ENCODE assay signal across 18 cellular contexts in genomic region chr21:37064841-37065240, GRCh38. TPM values are rescaled to one million over a fixed set of nuclear protein-coding genes. Genes with fewer than 3 reads are reported as not detected.
A peak's percentile ranks its signal among the peaks of the same experiment; 100 is the strongest.
DNase-seq lines count a peak whose midpoint lies in the region; ATAC-seq, FAIRE-seq and TF ChIP-seq lines count a peak whose summit lies in the region.
"Had no signal": no experiment of that assay in that cellular context is flagged by ENCODE, and none has a peak within 500 bp of the region (broad histone marks: within the 10 kb centered on the region; RNA-seq: fewer than 3 reads in every experiment).

No MANE protein-coding gene starts in this region.

- H3K27ac ChIP-seq in CD8-positive, alpha-beta T cell (ENCODE audit: low read depth, low read length): no peak overlapping the region
- H3K27ac ChIP-seq in astrocyte (ENCODE audit: low read depth, low read length): no peak overlapping the region
- peak overlapping the region; percentile 97 for H3K27ac ChIP-seq in neural cell (ENCODE audit: low read length)
- H3K27ac ChIP-seq in aorta (ENCODE audit: low read depth in 1 of 2, low read length in 2 of 2): no peak overlapping the region
- H3K27ac ChIP-seq: Peyer's patch had no signal

- no peaks in the 10 kb centered on the region for H3K9me3 Mint-ChIP-seq in CD8-positive, alpha-beta T cell
- no peaks in the 10 kb centered on the region for H3K9me3 Mint-ChIP-seq in HFFc6
- H3K9me3 Mint-ChIP-seq in astrocyte (ENCODE audit: unreplicated experiment): peaks cover 2% of the 10 kb centered on the region
- no peaks in the 10 kb centered on the region for H3K9me3 Mint-ChIP-seq in activated CD8-positive, alpha-beta memory T cell treated with anti-CD3 and anti-CD28 coated beads, Interleukin-2, amount 10 ng/mL, durations not matched to agents 7 days and 5 days (ENCODE audit: low read depth)

- H3K4me3 ChIP-seq in CD8-positive, alpha-beta T cell (ENCODE audit: low read depth, low read length): no peak overlapping the region
- H3K4me3 ChIP-seq in astrocyte (ENCODE audit: insufficient read depth, low read depth, low read length) (no peak overlapping the region), neural cell (ENCODE audit: low read length) (peak overlapping the region; percentile 44), aorta (ENCODE audit: low read length in 2 of 2) (no peak overlapping the region)
- H3K4me3 ChIP-seq: Peyer's patch had no signal

- H3K9ac ChIP-seq in astrocyte (ENCODE audit: low read length) (no peak overlapping the region), neural cell (ENCODE audit: low read length) (no peak overlapping the region)

- no peaks in the 10 kb centered on the region for H3K27me3 Mint-ChIP-seq in CD8-positive, alpha-beta T cell (ENCODE audit: low read depth)
- H3K27me3 Mint-ChIP-seq in HFFc6 (ENCODE audit: insufficient read depth) (peaks cover 2% of the 10 kb centered on the region; the same call in 1 of the 2 replicates), astrocyte (ENCODE audit: low read depth, unreplicated experiment) (no peaks in the 10 kb centered on the region)
- H3K27me3 Mint-ChIP-seq in activated CD8-positive, alpha-beta memory T cell treated with anti-CD3 and anti-CD28 coated beads, Interleukin-2, amount 10 ng/mL, durations not matched to agents 7 days and 5 days: no peaks in the 10 kb centered on the region

- intact Hi-C loops in CD8-positive, alpha-beta T cell (cut with DNase I, micrococcal nuclease): no loop called here
- intact Hi-C loops in aorta (cut with DNase I): no loop called here

- H3F3A ChIP-seq in neural cell (ENCODE audit: insufficient read depth, low read length, poor library complexity, severe bottlenecking): peaks cover 5% of the 10 kb centered on the region

- H4K20me1 ChIP-seq in astrocyte (ENCODE audit: insufficient read depth, low read length) (no peaks in the 10 kb centered on the region), neural cell (ENCODE audit: insufficient read depth) (no peaks in the 10 kb centered on the region)

- no peak for FAIRE-seq in astrocyte (lab: Jason Lieb, UNC)
- FAIRE-seq: GM12892 had no signal

- H3K9me2 ChIP-seq in neural cell (ENCODE audit: insufficient read depth, low read length): no peaks in the 10 kb centered on the region

- no peaks in the 10 kb centered on the region for H3K27me3 ChIP-seq in CD8-positive, alpha-beta T cell (ENCODE audit: insufficient read depth, low read length)
- H3K27me3 ChIP-seq in astrocyte (ENCODE audit: insufficient read depth, low read length) (no peaks in the 10 kb centered on the region), neural cell (ENCODE audit: insufficient read depth, low read depth, low read length) (no peaks in the 10 kb centered on the region), aorta (ENCODE audit: control insufficient read depth in 1 of 2, insufficient read depth in 2 of 2, low read length in 1 of 2) (no peaks in the 10 kb centered on the region)
- H3K27me3 ChIP-seq: Peyer's patch had no signal

- H3K27ac Mint-ChIP-seq in CD8-positive, alpha-beta T cell: peak overlapping the region; percentile 24
- H3K27ac Mint-ChIP-seq in HFFc6 (peak overlapping the region; percentile 60), astrocyte (ENCODE audit: unreplicated experiment) (peak overlapping the region; percentile 87)
- H3K27ac Mint-ChIP-seq in activated CD8-positive, alpha-beta memory T cell treated with anti-CD3 and anti-CD28 coated beads, Interleukin-2, amount 10 ng/mL, durations not matched to agents 7 days and 5 days: no peak overlapping the region

- no peak for ATAC-seq in CD8-positive, alpha-beta T cell
- no peak for ATAC-seq in GM19324 (IDR thresholded peaks at IDR 0.05; ENCODE audit: low FRiP score, unreplicated experiment)
- ATAC-seq in HG03571 (IDR thresholded peaks at IDR 0.05; ENCODE audit: unreplicated experiment): no peak
- no peak for ATAC-seq in aorta (ENCODE audit: low FRiP score)
- no peak for ATAC-seq in activated CD8-positive, alpha-beta memory T cell treated with anti-CD3 and anti-CD28 coated beads, Interleukin-2, amount 10 ng/mL, durations not matched to agents 7 days and 5 days

- TF ChIP-seq CTCF in CD8-positive, alpha-beta T cell (IDR thresholded peaks at IDR 0.05): no peak
- TF ChIP-seq CTCF in HFFc6 (IDR thresholded peaks at IDR 0.05) (no peak), astrocyte (IDR thresholded peaks at IDR 0.05; ENCODE audit: insufficient read depth, low read depth, low read length) (no peak), neural cell (IDR thresholded peaks at IDR 0.05; ENCODE audit: poor library complexity, severe bottlenecking) (no peak)

- POLR2A ChIA-PET in CD8-positive, alpha-beta T cell (lab: Charles Lee): no interaction called here

- H2AFZ ChIP-seq in astrocyte (ENCODE audit: low read depth, low read length) (no peak overlapping the region), neural cell (ENCODE audit: low read depth, low read length) (no peak overlapping the region)

- no peak overlapping the region for H3K4me3 Mint-ChIP-seq in CD8-positive, alpha-beta T cell
- H3K4me3 Mint-ChIP-seq in HFFc6 (no peak overlapping the region), astrocyte (ENCODE audit: unreplicated experiment) (peak overlapping the region; percentile 35)
- H3K4me3 Mint-ChIP-seq in activated CD8-positive, alpha-beta memory T cell treated with anti-CD3 and anti-CD28 coated beads, Interleukin-2, amount 10 ng/mL, durations not matched to agents 7 days and 5 days: no peak overlapping the region
- H3K4me3 Mint-ChIP-seq: CD14-positive monocyte had no signal

- no peak for TF ChIP-seq EP300 in neural cell (conservative IDR thresholded peaks at IDR 0.05; ENCODE audit: poor library complexity, severe bottlenecking)

- DNase-seq in CD8-positive, alpha-beta T cell: no peak
- DNase-seq in HFFc6: no peak
- no peak for DNase-seq in astrocyte (ENCODE audit: low read depth)
- no peak for DNase-seq in aorta
- no peak for DNase-seq in activated CD8-positive, alpha-beta memory T cell treated with anti-CD3 and anti-CD28 coated beads, Interleukin-2, amount 10 ng/mL, durations not matched to agents 7 days and 5 days
- DNase-seq: COR-L47, H7, NCI-H1105, NCI-H2081 treated with DMSO at 0.1 percent for 48 hours, NCI-H446 treated with DMSO at 0.1 percent for 48 hours, NCI-H69, Peyer's patch, SW 1271 had no signal

- H3K79me2 ChIP-seq in astrocyte (ENCODE audit: insufficient read depth, low read length) (no peaks in the 10 kb centered on the region), neural cell (replicated peaks; ENCODE audit: insufficient read depth, low read length) (peaks cover 5% of the 10 kb centered on the region)

- H3K9me3 ChIP-seq in CD8-positive, alpha-beta T cell (ENCODE audit: low read length): no peaks in the 10 kb centered on the region
- H3K9me3 ChIP-seq in astrocyte (ENCODE audit: insufficient read depth, low read depth, low read length): no peaks in the 10 kb centered on the region
- H3K9me3 ChIP-seq in neural cell (ENCODE audit: low read length): no peaks in the 10 kb centered on the region
- H3K9me3 ChIP-seq in aorta (ENCODE audit: control insufficient read depth, low read length): no peaks in the 10 kb centered on the region
- H3K9me3 ChIP-seq: Peyer's patch had no signal

- peaks cover 1% of the 10 kb centered on the region for H3K4me1 Mint-ChIP-seq in CD8-positive, alpha-beta T cell (ENCODE audit: low read depth)
- H3K4me1 Mint-ChIP-seq in HFFc6 (ENCODE audit: low read depth) (peaks cover 37% of the 10 kb centered on the region), astrocyte (ENCODE audit: low read depth, unreplicated experiment) (peaks cover 29% of the 10 kb centered on the region)
- H3K4me1 Mint-ChIP-seq in activated CD8-positive, alpha-beta memory T cell treated with anti-CD3 and anti-CD28 coated beads, Interleukin-2, amount 10 ng/mL, durations not matched to agents 7 days and 5 days: peaks cover 6% of the 10 kb centered on the region
- H3K4me1 Mint-ChIP-seq: CD14-positive monocyte had no signal

- H3K4me2 ChIP-seq in astrocyte (ENCODE audit: low read length) (no peak overlapping the region), neural cell (ENCODE audit: low read length) (no peak overlapping the region)

- H3K36me3 Mint-ChIP-seq in CD8-positive, alpha-beta T cell: peaks cover 34% of the 10 kb centered on the region
- H3K36me3 Mint-ChIP-seq in HFFc6 (ENCODE audit: low read depth) (peaks cover 15% of the 10 kb centered on the region), astrocyte (ENCODE audit: low read depth, unreplicated experiment) (peaks cover 5% of the 10 kb centered on the region)
- peaks cover 23% of the 10 kb centered on the region for H3K36me3 Mint-ChIP-seq in activated CD8-positive, alpha-beta memory T cell treated with anti-CD3 and anti-CD28 coated beads, Interleukin-2, amount 10 ng/mL, durations not matched to agents 7 days and 5 days

- no peaks in the 10 kb centered on the region for H3K4me1 ChIP-seq in CD8-positive, alpha-beta T cell (ENCODE audit: insufficient read depth, low read length)
- H3K4me1 ChIP-seq in astrocyte (ENCODE audit: insufficient read depth, low read length) (peaks cover 20% of the 10 kb centered on the region), aorta (ENCODE audit: control insufficient read depth in 1 of 2, insufficient read depth in 2 of 2, low read length in 2 of 2) (no peaks in the 10 kb centered on the region)
- H3K4me1 ChIP-seq: Peyer's patch had no signal

- CTCF ChIA-PET in CD8-positive, alpha-beta T cell (lab: Charles Lee): interaction anchor here (0.6 kb wide), 1 partner anchor 75 kb away, joined by 3 read pairs; no protein-coding TSS in a partner anchor
- CTCF ChIA-PET in activated CD8-positive, alpha-beta memory T cell treated with anti-CD3 and anti-CD28 coated beads, Interleukin-2, amount 10 ng/mL, durations not matched to agents 7 days and 5 days (lab: Charles Lee): no interaction called here

- H3K36me3 ChIP-seq in CD8-positive, alpha-beta T cell (ENCODE audit: insufficient read depth, low read length): no peaks in the 10 kb centered on the region
- H3K36me3 ChIP-seq in astrocyte (ENCODE audit: insufficient read depth, low read length): no peaks in the 10 kb centered on the region
- no peaks in the 10 kb centered on the region for H3K36me3 ChIP-seq in neural cell (ENCODE audit: insufficient read depth, low read length)
- H3K36me3 ChIP-seq in aorta (ENCODE audit: control insufficient read depth in 1 of 2, insufficient read depth in 2 of 2, low read length in 1 of 2): no peaks in the 10 kb centered on the region

- TF ChIP-seq RAD21 in neural cell (conservative IDR thresholded peaks at IDR 0.05): no peak

RNA-seq across cellular contexts. Expression of gene PIGP, which starts 8.0 kb away (rescaled TPM):
- 10 to 100 TPM; 11.9 to 12.2 TPM for total RNA-seq in CD8-positive, alpha-beta T cell
- 10 to 100 TPM; 24.8 to 33.8 (median 31.1) TPM for total RNA-seq in HFFc6 (2021; fragmentation: NEBNext Ultra II Directional; extraction: Animal tissue kit (Norgen Biotek cat#: 25700))
- total RNA-seq in astrocyte (21.2 and 24.0 TPM in 2 replicates), aorta (10 to 100 TPM; 15.8 to 18.1 TPM)
- polyA plus RNA-seq in neural cell (32.1 and 38.5 TPM in 2 replicates), aorta (10 to 100 TPM; 22.9 to 47.2 TPM)
- 5.4 and 7.2 TPM in 2 replicates for polyA minus RNA-seq in neural cell
- total RNA-seq in activated CD8-positive, alpha-beta memory T cell treated with anti-CD3 and anti-CD28 coated beads, Interleukin-2, amount 10 ng/mL, durations not matched to agents 7 days and 5 days: 10 to 100 TPM; 16.1 to 16.6 TPM

RNA-seq across cellular contexts. Expression of gene TTC3, which starts 8.2 kb away (rescaled TPM):
- total RNA-seq in CD8-positive, alpha-beta T cell: 100 to 1,000 TPM; 137 to 141 TPM
- 100 to 1,000 TPM; 123 to 173 (median 134) TPM for total RNA-seq in HFFc6 (2021; fragmentation: NEBNext Ultra II Directional; extraction: Animal tissue kit (Norgen Biotek cat#: 25700))
- total RNA-seq in astrocyte: 223 and 232 TPM in 2 replicates
- 332 and 351 TPM in 2 replicates for polyA plus RNA-seq in neural cell
- 1,130 and 1,254 TPM in 2 replicates for polyA minus RNA-seq in neural cell
- 100 to 1,000 TPM; 105 to 118 TPM for total RNA-seq in aorta
- polyA plus RNA-seq in aorta: 10 to 100 TPM; 30.1 to 40.3 TPM
- total RNA-seq in activated CD8-positive, alpha-beta memory T cell treated with anti-CD3 and anti-CD28 coated beads, Interleukin-2, amount 10 ng/mL, durations not matched to agents 7 days and 5 days: 10 to 100 TPM; 44.0 to 55.0 TPM

RNA-seq across cellular contexts. Expression of gene RIPPLY3, which starts 58.3 kb away (rescaled TPM):
- total RNA-seq in CD8-positive, alpha-beta T cell: not detected
- total RNA-seq in HFFc6 (2021; fragmentation: NEBNext Ultra II Directional; extraction: Animal tissue kit (Norgen Biotek cat#: 25700)): not detected
- total RNA-seq in astrocyte (not detected in 2 replicates), aorta (not detected)
- polyA plus RNA-seq in neural cell (0.24 and 0.76 TPM in 2 replicates), aorta (under 1 TPM in 1 of 2 donors, not detected in 1; 0.05 TPM)
- 0.35 TPM in 1 of 2 replicates, not detected in the other for polyA minus RNA-seq in neural cell
- total RNA-seq in activated CD8-positive, alpha-beta memory T cell treated with anti-CD3 and anti-CD28 coated beads, Interleukin-2, amount 10 ng/mL, durations not matched to agents 7 days and 5 days: under 1 TPM in 1 of 2 experiments, not detected in 1; 0.14 TPM
- polyA plus RNA-seq: CD14-positive monocyte had no signal
